ENCODE assay signal across 8 cellular contexts in genomic region chr5:55308254-55308836, GRCh38. TPM values are rescaled to one million over a fixed set of nuclear protein-coding genes. Genes with fewer than 3 reads are reported as not detected.
DNase-seq lines count a peak whose midpoint lies in the region; ATAC-seq and TF ChIP-seq lines count a peak whose summit lies in the region.

No MANE protein-coding gene starts in this region.

- H3K4me1 ChIP-seq in HAP-1 = peaks cover 18% of the 10 kb centered on the region; the same call in 1 of the 2 replicates
- H3K4me1 ChIP-seq in colonic mucosa = peaks cover 11% of the 10 kb centered on the region
- H3K4me1 ChIP-seq in mucosa of descending colon (ENCODE audit: low read depth) = peaks cover 37% of the 10 kb centered on the region

- DNase-seq in NCI-H1105 treated with DMSO at 0.1 percent for 48 hours (lab: John Stamatoyannopoulos, UW) (peak; percentile 7), NCI-H1105 (lab: John Stamatoyannopoulos, UW) (no peak), HAP-1 (ENCODE audit: low spot score in 2 of 2) (peak; percentile 16 to 22), OCI-M1 (lab: John Stamatoyannopoulos, UW) (peak; percentile 62), colonic mucosa (peak; percentile 35), mucosa of descending colon (peak in 2 of 3 donors; percentile 30 to 46), glomerular visceral epithelial cell (ENCODE audit: extremely low spot score) (no peak)

- H3K36me3 ChIP-seq in HAP-1 (replicated peaks) (no peaks in the 10 kb centered on the region), colonic mucosa (no peaks in the 10 kb centered on the region), mucosa of descending colon (ENCODE audit: low read depth) (no peaks in the 10 kb centered on the region)

- ATAC-seq in mucosa of descending colon (peak; percentile 16), HG03439 (IDR thresholded peaks at IDR 0.05; ENCODE audit: unreplicated experiment) (no peak)

- H3K9ac ChIP-seq in colonic mucosa (ENCODE audit: low read depth in 2 of 2, low read length in 2 of 2) = peak overlapping the region; percentile 46 to 79

- H3K4me3 ChIP-seq in HAP-1 (peak overlapping the region; percentile 81), colonic mucosa (peak overlapping the region; percentile 78), mucosa of descending colon (peak overlapping the region; percentile 65)

- intact Hi-C loops in colonic mucosa (cut with DNase I) = loop anchor here (5.0 kb wide), 1 partner anchor 76 kb away; the partner anchor contains the start of gene CCNO
- intact Hi-C loops in mucosa of descending colon (cut with DNase I, micrococcal nuclease) = no loop called here

- TF ChIP-seq CTCF in colonic mucosa (IDR thresholded peaks at IDR 0.05) (no peak), mucosa of descending colon (IDR thresholded peaks at IDR 0.05) (no peak)

- H3K9me3 ChIP-seq in HAP-1 (no peaks in the 10 kb centered on the region), colonic mucosa (no peaks in the 10 kb centered on the region), mucosa of descending colon (no peaks in the 10 kb centered on the region)

- H3K27me3 ChIP-seq in HAP-1 (ENCODE audit: low read depth) (no peaks in the 10 kb centered on the region), colonic mucosa (no peaks in the 10 kb centered on the region)

- in situ Hi-C loops in HAP-1 (cut with MboI; ENCODE audit: low sequenced_read_pairs) = no loop called here

- peak overlapping the region; percentile 92 for H3K27ac ChIP-seq in colonic mucosa

RNA-seq across cellular contexts. Expression of gene MTREX, which starts 0.6 kb away (rescaled TPM):
- 10 to 100 TPM; 53.7 to 69.0 TPM for total RNA-seq in colonic mucosa
- 10 to 100 TPM; 52.5 to 63.3 (median 57.8) TPM for total RNA-seq in mucosa of descending colon

RNA-seq across cellular contexts. Expression of gene DHX29, which starts 0.9 kb away (rescaled TPM):
- total RNA-seq in colonic mucosa = 10 to 100 TPM; 20.8 to 24.6 TPM
- 10 to 100 TPM; 18.3 to 24.7 (median 18.6) TPM for total RNA-seq in mucosa of descending colon

Comparison
In these comparisons a context has a peak if more than half of its experiments do, and no peak if none do; other contexts are left out.
1. DNase-seq: peak in NCI-H1105 treated with DMSO at 0.1 percent for 48 hours (single experiment), HAP-1 (2 of 2), OCI-M1 (single experiment), colonic mucosa (single experiment) and mucosa of descending colon (2 of 3); none in NCI-H1105 (single experiment) and glomerular visceral epithelial cell (single experiment).
2. Peak in every context shown above with its lines, with median percentiles within 50 percentile points of each other: H3K4me3 ChIP-seq.